ENCODE assay signal across 15 cellular contexts in the genomic region with DNA sequence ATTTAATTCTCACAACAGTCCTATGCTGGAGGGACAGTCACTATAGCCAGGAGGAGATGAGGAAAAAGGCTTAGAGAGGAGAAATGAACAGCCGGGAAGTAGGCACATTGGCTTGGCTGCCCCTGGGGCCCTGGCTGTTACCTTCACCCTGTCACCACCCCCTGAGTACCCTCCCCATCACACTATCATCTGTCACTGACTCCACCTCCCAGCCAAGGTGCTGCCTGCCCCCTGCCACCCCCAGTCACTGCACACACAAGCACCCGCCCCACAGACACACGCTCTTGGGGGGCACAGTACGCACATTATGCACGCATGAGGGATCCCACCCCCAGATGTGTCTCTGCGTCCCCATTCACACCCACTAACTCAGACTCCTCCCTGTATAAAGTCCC.
"Had no signal": no experiment of that assay in that cellular context is flagged by ENCODE, and none has a peak within 500 bp of the region (broad histone marks: within the 10 kb centered on the region; RNA-seq: fewer than 3 reads in every experiment).

No MANE protein-coding gene starts in this region.

- H3K4me1 ChIP-seq: foreskin keratinocyte, stomach, transverse colon had no signal

- H3K4me2 ChIP-seq: hepatocyte had no signal

- H3K36me3 ChIP-seq: neutrophil, stomach, thoracic aorta, transverse colon had no signal

- DNase-seq: erythroblast; foreskin keratinocyte; kidney; left colon; mesendoderm; naive B cell; stimulated activated naive CD4-positive, alpha-beta T cell; stomach; substantia nigra; transverse colon had no signal

- H3K9me3 ChIP-seq: neutrophil, thoracic aorta had no signal

- H3K27me3 ChIP-seq: hepatocyte, neutrophil had no signal

- H3K27ac Mint-ChIP-seq: dendritic cell treated with granulocyte-macrophage colony-stimulating factor and Interleukin-4, amounts not matched to agents 40 ng/mL and 50 ng/mL, for 4 days; naive B cell had no signal

- H3K27ac ChIP-seq: foreskin keratinocyte, hepatocyte, neutrophil, stomach, thoracic aorta, transverse colon had no signal

- H3K4me3 ChIP-seq: hepatocyte, stomach, thoracic aorta, transverse colon had no signal

- H2AFZ ChIP-seq: hepatocyte had no signal

- ATAC-seq: foreskin keratinocyte, left colon, sciatic nerve had no signal
